ENCODE assay signal across 8 cellular contexts in genomic region chr19:33143897-33144405, GRCh38. TPM values are rescaled to one million over a fixed set of nuclear protein-coding genes. Genes with fewer than 3 reads are reported as not detected.
DNase-seq lines count a peak whose midpoint lies in the region; ATAC-seq and TF ChIP-seq lines count a peak whose summit lies in the region.

No MANE protein-coding gene starts in this region.

- DNase-seq in GM03348 (ENCODE audit: low spot score) = peak; percentile 89
- peak; percentile 39 to 87 for DNase-seq in NCI-H526 (lab: John Stamatoyannopoulos, UW)
- DNase-seq in activated CD4-positive, alpha-beta T cell treated with anti-CD3 and anti-CD28 coated beads, Interleukin-2, amount 50 U/mL, for 4 hours = peak; percentile 41 to 46
- DNase-seq in dorsolateral prefrontal cortex = peak; percentile 34 to 75 (median 54)
- DNase-seq in lung microvascular endothelial cell (ENCODE audit: low read depth in 2 of 2) = peak; percentile 50 to 77
- peak; percentile 32 for DNase-seq in stimulated activated CD8-positive, alpha-beta memory T cell treated with anti-CD3 and anti-CD28 coated beads, Interleukin-15, amount 100 ng/mL, for 24 hours (ENCODE audit: low read depth)

- no peak overlapping the region for H3K27ac ChIP-seq in dorsolateral prefrontal cortex

- intact Hi-C loops in dorsolateral prefrontal cortex (cut with DNase I) = loop anchor here in 1 of 2 donors (5.0 to 10.0 kb wide), 4 partner anchors 33 to 633 kb away; no protein-coding TSS in a partner anchor

- H3K27me3 ChIP-seq in dorsolateral prefrontal cortex = peaks cover 0 to 2% (median 0%) of the 10 kb centered on the region in 45 donors

- peak; percentile 63 for ATAC-seq in HG02981 (IDR thresholded peaks at IDR 0.05; ENCODE audit: unreplicated experiment)
- no peak for ATAC-seq in GM18519 (IDR thresholded peaks at IDR 0.05; ENCODE audit: low FRiP score, unreplicated experiment)

- peak; percentile 71 to 96 (median 92) for TF ChIP-seq CTCF in dorsolateral prefrontal cortex (IDR thresholded peaks at IDR 0.05 in 54 of 56, conservative IDR thresholded peaks at IDR 0.05 in 2 of 56; ENCODE audit: low read depth in 1 of 56, partially characterized antibody in 56 of 56)

- peak overlapping the region in 20 of 59 donors; percentile 4 to 53 (median 20) for H3K4me3 ChIP-seq in dorsolateral prefrontal cortex

RNA-seq across cellular contexts. Expression of gene WDR88, which starts 12.0 kb away (rescaled TPM):
- total RNA-seq in dorsolateral prefrontal cortex (1 to 10 TPM in 19 of 120 experiments, under 1 TPM in 46, not detected in 55; 0.28 to 2.8 (median 0.82) TPM), lung microvascular endothelial cell (not detected in 2 replicates)

RNA-seq across cellular contexts. Expression of gene LRP3, which starts 50.2 kb away (rescaled TPM):
- total RNA-seq in dorsolateral prefrontal cortex (100 to 1,000 TPM in 10 of 120 experiments, 10 to 100 TPM in 110; 25.9 to 174 (median 79.1) TPM), lung microvascular endothelial cell (3.2 and 5.2 TPM in 2 replicates)

Comparison
In these comparisons a context has a peak if more than half of its experiments do, and no peak if none do; other contexts are left out.
1. DNase-seq: peak in every context shown above with its lines; median percentile 89 in GM03348; 64 in lung microvascular endothelial cell; 63 in NCI-H526; 54 in dorsolateral prefrontal cortex; 44 in activated CD4-positive, alpha-beta T cell treated with anti-CD3 and anti-CD28 coated beads, Interleukin-2, amount 50 U/mL, for 4 hours; 32 in stimulated activated CD8-positive, alpha-beta memory T cell treated with anti-CD3 and anti-CD28 coated beads, Interleukin-15, amount 100 ng/mL, for 24 hours.